Comparison of ENCODE assay signal across 7 cellular contexts in the genomic region with DNA sequence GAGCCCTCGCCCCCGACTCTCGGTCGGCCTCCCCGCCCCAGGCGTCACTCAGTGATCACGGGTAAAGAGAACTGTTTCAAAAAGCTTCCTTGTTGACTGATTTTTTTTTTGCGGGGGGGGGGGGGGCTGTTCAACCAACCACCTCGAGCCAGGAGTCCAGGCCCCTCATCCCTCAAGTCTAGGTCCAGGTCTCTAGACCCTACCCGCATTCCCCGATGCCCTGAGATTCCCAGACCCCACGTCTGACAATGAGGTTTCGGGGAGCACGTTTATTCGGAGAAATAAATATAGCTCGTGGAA. TPM values are rescaled to one million over a fixed set of nuclear protein-coding genes. Genes with fewer than 3 reads are reported as not detected.
DNase-seq lines count a peak whose midpoint lies in the region; TF ChIP-seq lines count a peak whose summit lies in the region.
"Had no signal": no experiment of that assay in that cellular context is flagged by ENCODE, and none has a peak within 500 bp of the region (broad histone marks: within the 10 kb centered on the region; RNA-seq: fewer than 3 reads in every experiment).

No MANE protein-coding gene starts in this region.

- no peak for TF ChIP-seq CTCF in sigmoid colon (IDR thresholded peaks at IDR 0.05)

- no peaks in the 10 kb centered on the region for H3K27me3 ChIP-seq in Karpas-422 (ENCODE audit: low read length)
- H3K27me3 ChIP-seq in effector memory CD4-positive, alpha-beta T cell (replicated peaks; ENCODE audit: control insufficient read depth, insufficient read depth, low read length, poor library complexity, severe bottlenecking): peaks cover 39% of the 10 kb centered on the region
- peaks cover 0 to 2% (median 0%) of the 10 kb centered on the region in 3 donors for H3K27me3 ChIP-seq in sigmoid colon

- no peak for TF ChIP-seq POLR2A in sigmoid colon (IDR thresholded peaks at IDR 0.05)

- no peaks in the 10 kb centered on the region for H3K36me3 ChIP-seq in Karpas-422 (ENCODE audit: insufficient read depth, low read length)
- no peaks in the 10 kb centered on the region for H3K36me3 ChIP-seq in effector memory CD4-positive, alpha-beta T cell (ENCODE audit: control insufficient read depth, insufficient read depth, low read length)
- H3K36me3 ChIP-seq in sigmoid colon: no peaks in the 10 kb centered on the region

- no peak overlapping the region for H3K4me3 ChIP-seq in Karpas-422 (ENCODE audit: low read length)
- H3K4me3 ChIP-seq in effector memory CD4-positive, alpha-beta T cell (ENCODE audit: insufficient read depth, low read depth, low read length, poor library complexity, severe bottlenecking): peak overlapping the region; percentile 59
- H3K4me3 ChIP-seq in sigmoid colon: peak overlapping the region; percentile 47 to 72 (median 64)

- H3K4me2 ChIP-seq in Karpas-422 (ENCODE audit: low read depth, low read length, poor library complexity, severe bottlenecking): peak overlapping the region; percentile 49

- H3K27ac Mint-ChIP-seq in activated T-cell treated with anti-CD3 and anti-CD28 coated beads, Interleukin-2, amount 50 U/mL, for 24 hours: no peak overlapping the region
- H3K27ac Mint-ChIP-seq: activated CD8-positive, alpha-beta T cell treated with anti-CD3 and anti-CD28 coated beads, Interleukin-2, amount 10 ng/mL, durations not matched to agents 7 days and 5 days had no signal

- no peak overlapping the region for H2AFZ ChIP-seq in Karpas-422 (ENCODE audit: low read length)

- 1 to 8% methylated on average over 15 to 16 of the region's 16 CpGs for WGBS in sigmoid colon, 2 donors

- H3K4me1 Mint-ChIP-seq in activated T-cell treated with anti-CD3 and anti-CD28 coated beads, Interleukin-2, amount 50 U/mL, for 24 hours (ENCODE audit: low read depth): peaks cover 24% of the 10 kb centered on the region

- no peaks in the 10 kb centered on the region for H4K20me1 ChIP-seq in Karpas-422 (ENCODE audit: insufficient read depth, low read depth, low read length)

- H3K9me2 ChIP-seq in Karpas-422 (replicated peaks; ENCODE audit: insufficient read depth, low read length): no peaks in the 10 kb centered on the region

- H3K9me3 Mint-ChIP-seq in activated T-cell treated with anti-CD3 and anti-CD28 coated beads, Interleukin-2, amount 50 U/mL, for 24 hours: peaks cover 4% of the 10 kb centered on the region

- no peaks in the 10 kb centered on the region for H3K9me3 ChIP-seq in Karpas-422 (ENCODE audit: low read length)
- no peaks in the 10 kb centered on the region for H3K9me3 ChIP-seq in effector memory CD4-positive, alpha-beta T cell (ENCODE audit: control insufficient read depth, low read length)
- no peaks in the 10 kb centered on the region for H3K9me3 ChIP-seq in sigmoid colon

- H3K4me3 Mint-ChIP-seq in activated T-cell treated with anti-CD3 and anti-CD28 coated beads, Interleukin-2, amount 50 U/mL, for 24 hours: no peak overlapping the region

- intact Hi-C loops in sigmoid colon (cut with DNase I): no loop called here

- DNase-seq in Karpas-422 (no peak), sigmoid colon (no peak), NCI-H524 treated with DMSO at 0.1 percent for 48 hours (lab: John Stamatoyannopoulos, UW) (no peak), midbrain (lab: John Stamatoyannopoulos, UW) (no peak)
- DNase-seq in effector memory CD4-positive, alpha-beta T cell: no peak
- no peak for DNase-seq in activated T-cell treated with anti-CD3 and anti-CD28 coated beads, Interleukin-2, amount 50 U/mL, for 24 hours

- H3K4me1 ChIP-seq in Karpas-422 (ENCODE audit: low read length): peaks cover 16% of the 10 kb centered on the region
- H3K4me1 ChIP-seq in effector memory CD4-positive, alpha-beta T cell (ENCODE audit: control insufficient read depth, insufficient read depth, low read length, poor library complexity, severe bottlenecking): peaks cover 30% of the 10 kb centered on the region
- H3K4me1 ChIP-seq in sigmoid colon: peaks cover 0 to 43% (median 37%) of the 10 kb centered on the region in 4 donors

- H3K27ac ChIP-seq in Karpas-422 (ENCODE audit: low read length) (no peak overlapping the region), sigmoid colon (peak overlapping the region; percentile 76 to 85 (median 79))
- no peak overlapping the region for H3K27ac ChIP-seq in effector memory CD4-positive, alpha-beta T cell (ENCODE audit: insufficient read depth, low read length, poor library complexity, severe bottlenecking)

- H3K36me3 Mint-ChIP-seq in activated T-cell treated with anti-CD3 and anti-CD28 coated beads, Interleukin-2, amount 50 U/mL, for 24 hours (ENCODE audit: low read depth): no peaks in the 10 kb centered on the region

- no peaks in the 10 kb centered on the region for H3K79me2 ChIP-seq in Karpas-422 (ENCODE audit: low read length)

- no peak for TF ChIP-seq EP300 in sigmoid colon (IDR thresholded peaks at IDR 0.05)

- H3K9ac ChIP-seq in Karpas-422 (ENCODE audit: low read length): no peak overlapping the region

- peaks cover 89% of the 10 kb centered on the region for H3K27me3 Mint-ChIP-seq in activated T-cell treated with anti-CD3 and anti-CD28 coated beads, Interleukin-2, amount 50 U/mL, for 24 hours

RNA-seq across cellular contexts. Expression of a gene that starts 4.3 kb away (rescaled TPM):
- not detected in 2 replicates for total RNA-seq in Karpas-422 (2014; rRNA removed; shearing (Covaris generic); ENCODE audit: low replicate concordance)
- 1 to 10 TPM in 1 of 4 donors, under 1 TPM in 3; 0.16 to 1.1 (median 0.69) TPM for total RNA-seq in sigmoid colon
- 1 to 10 TPM in 2 of 3 donors, under 1 TPM in 1; 0.46 to 6.6 (median 1.7) TPM for polyA plus RNA-seq in sigmoid colon
- total RNA-seq: activated CD8-positive, alpha-beta T cell treated with anti-CD3 and anti-CD28 coated beads, Interleukin-2, amount 10 ng/mL, durations not matched to agents 7 days and 5 days had no signal

RNA-seq across cellular contexts. Expression of a gene that starts 6.7 kb away (rescaled TPM):
- total RNA-seq in Karpas-422 (2014; rRNA removed; shearing (Covaris generic); ENCODE audit: low replicate concordance): not detected in 2 replicates
- total RNA-seq in sigmoid colon: 10 to 100 TPM in 3 of 4 donors, 1 to 10 TPM in 1; 7.9 to 18.0 (median 12.5) TPM
- polyA plus RNA-seq in sigmoid colon: 100 to 1,000 TPM in 1 of 3 donors, 10 to 100 TPM in 2; 40.5 to 166 (median 40.8) TPM
- total RNA-seq: activated CD8-positive, alpha-beta T cell treated with anti-CD3 and anti-CD28 coated beads, Interleukin-2, amount 10 ng/mL, durations not matched to agents 7 days and 5 days had no signal

RNA-seq across cellular contexts. Expression of a gene that starts 31.6 kb away (rescaled TPM):
- total RNA-seq in Karpas-422 (2014; rRNA removed; shearing (Covaris generic); ENCODE audit: low replicate concordance): 5.4 and 7.9 TPM in 2 replicates
- total RNA-seq in sigmoid colon: 1 to 10 TPM; 2.0 to 3.9 (median 3.1) TPM
- polyA plus RNA-seq in sigmoid colon: 10 to 100 TPM; 18.6 to 35.3 (median 21.3) TPM

RNA-seq across cellular contexts. Expression of a gene that starts 32.0 kb away (rescaled TPM):
- 3.4 and 5.5 TPM in 2 replicates for total RNA-seq in Karpas-422 (2014; rRNA removed; shearing (Covaris generic); ENCODE audit: low replicate concordance)
- 1 to 10 TPM in 3 of 4 donors, not detected in 1; 1.6 to 2.1 (median 1.8) TPM for total RNA-seq in sigmoid colon
- polyA plus RNA-seq in sigmoid colon: 1 to 10 TPM; 2.4 to 5.1 (median 3.3) TPM

RNA-seq across cellular contexts. Expression of a gene that starts 36.7 kb away (rescaled TPM):
- 6.4 and 23.4 TPM in 2 replicates for total RNA-seq in Karpas-422 (2014; rRNA removed; shearing (Covaris generic); ENCODE audit: low replicate concordance)
- 10 to 100 TPM; 17.4 to 28.8 (median 26.7) TPM for total RNA-seq in sigmoid colon
- polyA plus RNA-seq in sigmoid colon: 10 to 100 TPM in 2 of 3 donors, 1 to 10 TPM in 1; 9.9 to 12.0 (median 12.0) TPM

Comparison
In these comparisons a context has a peak if more than half of its experiments do, and no peak if none do; other contexts are left out.
1. H3K27ac ChIP-seq: peak in sigmoid colon (4 of 4); none in Karpas-422 (single experiment) and effector memory CD4-positive, alpha-beta T cell (single experiment).